18 cellular contexts compared by ENCODE assay signal in the genomic region with DNA sequence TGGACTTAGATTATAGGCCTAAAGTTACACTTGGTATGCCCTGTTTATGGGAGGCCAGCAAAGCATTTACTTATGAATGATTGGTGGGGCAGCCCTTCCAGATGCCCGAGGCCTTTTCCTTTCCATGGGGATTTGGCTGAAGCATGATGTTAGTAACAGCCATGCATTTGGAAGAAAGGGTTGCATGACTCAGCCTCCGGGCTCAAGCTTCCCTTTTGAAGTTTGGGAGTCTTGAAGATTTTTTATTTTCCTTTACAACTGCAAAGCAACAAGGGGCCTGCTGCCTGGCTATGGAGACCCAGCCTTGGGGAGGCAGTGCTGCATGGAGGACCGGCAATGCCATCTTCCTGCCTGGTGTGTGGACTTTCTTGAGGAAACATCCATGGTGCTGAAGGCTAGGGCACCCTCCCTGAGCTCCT.
DNase-seq lines count a peak whose midpoint lies in the region; ATAC-seq and TF ChIP-seq lines count a peak whose summit lies in the region.
"Had no signal": no experiment of that assay in that cellular context is flagged by ENCODE, and none has a peak within 500 bp of the region (broad histone marks: within the 10 kb centered on the region; RNA-seq: fewer than 3 reads in every experiment).

No MANE protein-coding gene starts in this region.

- no peak for ATAC-seq in GM21528 (IDR thresholded peaks at IDR 0.05; ENCODE audit: low FRiP score, unreplicated experiment)
- ATAC-seq: GM23338 had no signal

- TF ChIP-seq POLR2A in esophagus muscularis mucosa (IDR thresholded peaks at IDR 0.05; ENCODE audit: low read depth) (no peak), uterus (IDR thresholded peaks at IDR 0.05) (no peak)

- no peak for TF ChIP-seq EP300 in esophagus muscularis mucosa (IDR thresholded peaks at IDR 0.05)

- H3K27ac ChIP-seq in esophagus muscularis mucosa (replicated peaks in 1 of 4) (no peak overlapping the region), uterus (no peak overlapping the region)

- H3K36me3 ChIP-seq in BE2C (no peaks in the 10 kb centered on the region), esophagus muscularis mucosa (no peaks in the 10 kb centered on the region), uterus (no peaks in the 10 kb centered on the region)

- intact Hi-C loops in esophagus muscularis mucosa (cut with DNase I) (loop anchor here (10.0 kb wide), 1 partner anchor 172 kb away; no protein-coding TSS in a partner anchor), uterus (cut with DNase I; ENCODE audit: low total_unique reads) (no loop called here)

- TF ChIP-seq CTCF in BE2C (IDR thresholded peaks at IDR 0.05; ENCODE audit: low read depth, low read length) (no peak), esophagus muscularis mucosa (IDR thresholded peaks at IDR 0.05) (no peak), uterus (IDR thresholded peaks at IDR 0.05) (no peak)

- H3K27me3 ChIP-seq in BE2C (no peaks in the 10 kb centered on the region), esophagus muscularis mucosa (no peaks in the 10 kb centered on the region), uterus (no peaks in the 10 kb centered on the region)

- no peaks in the 10 kb centered on the region for H3K9me3 ChIP-seq in BE2C
- H3K9me3 ChIP-seq in esophagus muscularis mucosa = no peaks in the 10 kb centered on the region
- no peaks in the 10 kb centered on the region for H3K9me3 ChIP-seq in uterus
- H3K9me3 ChIP-seq: Caco-2 had no signal

- DNase-seq in BE2C = peak; percentile 59
- peak; percentile 29 for DNase-seq in HT1080 (ENCODE audit: low read depth)
- peak; percentile 64 for DNase-seq in esophagus muscularis mucosa (ENCODE audit: extremely low spot score)
- DNase-seq in NCI-H1105 (lab: John Stamatoyannopoulos, UW) = no peak
- no peak for DNase-seq in activated CD8-positive, alpha-beta memory T cell treated with anti-CD3 and anti-CD28 coated beads for 24 hours
- no peak for DNase-seq in uterus
- DNase-seq: Caco-2; CD4-positive, alpha-beta T cell; GF-D8; KG1; NCI-H1436 treated with DMSO at 0.1 percent for 48 hours; NCI-H2029; NCI-H526; RPMI8226; SIG-M5 had no signal

- H3K4me1 ChIP-seq in BE2C (peaks cover 23% of the 10 kb centered on the region), esophagus muscularis mucosa (peaks cover 0 to 6% (median 0%) of the 10 kb centered on the region in 4 donors), uterus (no peaks in the 10 kb centered on the region)
- H3K4me1 ChIP-seq: Caco-2 had no signal

- H3K4me3 ChIP-seq in BE2C (ENCODE audit: low read depth, low read length) (no peak overlapping the region), esophagus muscularis mucosa (no peak overlapping the region), uterus (no peak overlapping the region)
- H3K4me3 ChIP-seq: GM23338 had no signal

- WGBS in esophagus muscularis mucosa = 80% methylated on average over 3 of the region's 3 CpGs

TF ChIP-seq in PFSK-1, 5 proteins besides CTCF, POLR2A, EP300 and RAD21:
- no peak for TF ChIP-seq POLR2AphosphoS5 (IDR thresholded peaks at IDR 0.05; ENCODE audit: low read depth, low read length)
- TF ChIP-seq, protein P1, sequence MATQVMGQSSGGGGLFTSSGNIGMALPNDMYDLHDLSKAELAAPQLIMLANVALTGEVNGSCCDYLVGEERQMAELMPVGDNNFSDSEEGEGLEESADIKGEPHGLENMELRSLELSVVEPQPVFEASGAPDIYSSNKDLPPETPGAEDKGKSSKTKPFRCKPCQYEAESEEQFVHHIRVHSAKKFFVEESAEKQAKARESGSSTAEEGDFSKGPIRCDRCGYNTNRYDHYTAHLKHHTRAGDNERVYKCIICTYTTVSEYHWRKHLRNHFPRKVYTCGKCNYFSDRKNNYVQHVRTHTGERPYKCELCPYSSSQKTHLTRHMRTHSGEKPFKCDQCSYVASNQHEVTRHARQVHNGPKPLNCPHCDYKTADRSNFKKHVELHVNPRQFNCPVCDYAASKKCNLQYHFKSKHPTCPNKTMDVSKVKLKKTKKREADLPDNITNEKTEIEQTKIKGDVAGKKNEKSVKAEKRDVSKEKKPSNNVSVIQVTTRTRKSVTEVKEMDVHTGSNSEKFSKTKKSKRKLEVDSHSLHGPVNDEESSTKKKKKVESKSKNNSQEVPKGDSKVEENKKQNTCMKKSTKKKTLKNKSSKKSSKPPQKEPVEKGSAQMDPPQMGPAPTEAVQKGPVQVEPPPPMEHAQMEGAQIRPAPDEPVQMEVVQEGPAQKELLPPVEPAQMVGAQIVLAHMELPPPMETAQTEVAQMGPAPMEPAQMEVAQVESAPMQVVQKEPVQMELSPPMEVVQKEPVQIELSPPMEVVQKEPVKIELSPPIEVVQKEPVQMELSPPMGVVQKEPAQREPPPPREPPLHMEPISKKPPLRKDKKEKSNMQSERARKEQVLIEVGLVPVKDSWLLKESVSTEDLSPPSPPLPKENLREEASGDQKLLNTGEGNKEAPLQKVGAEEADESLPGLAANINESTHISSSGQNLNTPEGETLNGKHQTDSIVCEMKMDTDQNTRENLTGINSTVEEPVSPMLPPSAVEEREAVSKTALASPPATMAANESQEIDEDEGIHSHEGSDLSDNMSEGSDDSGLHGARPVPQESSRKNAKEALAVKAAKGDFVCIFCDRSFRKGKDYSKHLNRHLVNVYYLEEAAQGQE (IDR thresholded peaks at IDR 0.05; ENCODE audit: insufficient read depth in 1 of 2, low read depth in 2 of 2, low read length in 2 of 2) = peak; percentile 15 to 82; a peak in 2 of 4 replicates

Comparison
In these comparisons a context has a peak if more than half of its experiments do, and no peak if none do; other contexts are left out.
1. DNase-seq: peak in BE2C (single experiment), HT1080 (single experiment) and esophagus muscularis mucosa (single experiment); none in NCI-H1105 (single experiment), activated CD8-positive, alpha-beta memory T cell treated with anti-CD3 and anti-CD28 coated beads for 24 hours (single experiment) and uterus (0 of 2).